Comparison of ENCODE assay signal across 1 cellular context in the genomic region with DNA sequence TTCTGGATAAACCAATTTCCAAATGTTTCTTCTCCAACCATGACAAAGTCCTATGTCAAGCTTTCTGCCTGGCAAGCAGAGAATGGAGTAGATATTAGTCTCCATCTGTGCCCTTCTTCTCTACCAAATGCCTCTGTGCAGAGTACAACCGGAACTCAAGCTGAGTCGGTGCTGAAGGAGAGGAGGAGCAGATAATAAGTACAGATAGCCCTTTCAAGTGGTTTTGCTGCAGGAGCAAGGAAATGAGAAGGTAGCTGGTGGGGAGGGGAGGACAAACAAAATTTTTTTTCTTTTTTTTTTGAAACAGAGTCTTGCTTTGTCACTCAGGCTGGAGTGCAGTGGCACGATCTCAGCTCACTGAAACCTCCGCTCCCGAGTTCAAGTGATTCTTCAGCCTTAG.
TF ChIP-seq lines count a peak whose summit lies in the region.

No MANE protein-coding gene starts in this region.

TF ChIP-seq in GM23338, 12 proteins besides CTCF, POLR2A, EP300 and RAD21 (continued from another document):
- TF ChIP-seq, protein P1, sequence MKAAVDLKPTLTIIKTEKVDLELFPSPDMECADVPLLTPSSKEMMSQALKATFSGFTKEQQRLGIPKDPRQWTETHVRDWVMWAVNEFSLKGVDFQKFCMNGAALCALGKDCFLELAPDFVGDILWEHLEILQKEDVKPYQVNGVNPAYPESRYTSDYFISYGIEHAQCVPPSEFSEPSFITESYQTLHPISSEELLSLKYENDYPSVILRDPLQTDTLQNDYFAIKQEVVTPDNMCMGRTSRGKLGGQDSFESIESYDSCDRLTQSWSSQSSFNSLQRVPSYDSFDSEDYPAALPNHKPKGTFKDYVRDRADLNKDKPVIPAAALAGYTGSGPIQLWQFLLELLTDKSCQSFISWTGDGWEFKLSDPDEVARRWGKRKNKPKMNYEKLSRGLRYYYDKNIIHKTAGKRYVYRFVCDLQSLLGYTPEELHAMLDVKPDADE (IDR thresholded peaks at IDR 0.05), result no peak
